ENCODE assay signal across 23 cellular contexts in the genomic region with DNA sequence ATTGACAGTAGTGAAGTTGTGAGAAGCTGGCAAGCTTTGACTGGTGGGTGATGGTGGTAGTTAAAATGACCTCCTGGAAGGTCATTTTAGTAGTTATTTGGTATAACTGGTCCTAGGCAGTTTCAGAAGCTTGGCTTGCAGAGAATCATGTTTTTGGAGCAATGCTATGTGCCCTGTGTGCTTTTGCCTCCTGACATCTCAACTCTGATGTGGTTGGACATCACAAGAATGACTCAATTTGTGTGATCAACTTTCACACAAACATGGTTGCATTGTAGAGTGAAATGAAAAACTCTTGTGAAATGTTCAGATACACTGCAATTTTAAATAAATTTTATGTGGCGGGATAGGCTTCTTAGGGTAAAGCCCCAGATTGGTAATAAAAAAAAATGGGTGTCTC. TPM values are rescaled to one million over a fixed set of nuclear protein-coding genes. Genes with fewer than 3 reads are reported as not detected.
A peak's percentile ranks its signal among the peaks of the same experiment; 100 is the strongest.
DNase-seq lines count a peak whose midpoint lies in the region; ATAC-seq, FAIRE-seq and TF ChIP-seq lines count a peak whose summit lies in the region.
"Had no signal": no experiment of that assay in that cellular context is flagged by ENCODE, and none has a peak within 500 bp of the region (broad histone marks: within the 10 kb centered on the region; RNA-seq: fewer than 3 reads in every experiment).

No MANE protein-coding gene starts in this region.

- intact Hi-C loops in activated T-helper 2 cell treated with anti-CD3 and anti-CD28 coated beads, Interferon-gamma antibody, Interleukin-2, Interleukin-4, amounts not matched to agents 10 μg/mL and 5 μg/mL and 100 μg/mL, durations not matched to agents 14 hours and 24 hours and 36 hours (cut with micrococcal nuclease) = loop anchor here (1.0 to 10.0 kb wide), 3 partner anchors 8 to 517 kb away; no protein-coding TSS in a partner anchor
- intact Hi-C loops in sciatic nerve (cut with DNase I) = no loop called here

- H3K36me3 Mint-ChIP-seq in activated CD4-positive, alpha-beta T cell treated with anti-CD3 and anti-CD28 coated beads, Interleukin-2, amount 10 ng/mL, durations not matched to agents 7 days and 5 days (ENCODE audit: low read depth) = peaks cover 31% of the 10 kb centered on the region
- H3K36me3 Mint-ChIP-seq in activated T-helper 2 cell treated with anti-CD3 and anti-CD28 coated beads, Interferon-gamma antibody, Interleukin-2, Interleukin-4, amounts not matched to agents 10 μg/mL and 5 μg/mL and 100 μg/mL, durations not matched to agents 14 hours and 24 hours and 36 hours (ENCODE audit: low read depth) = peaks cover 10% of the 10 kb centered on the region
- H3K36me3 Mint-ChIP-seq: IgD-negative memory B cell; stimulated activated naive B cell treated with anti-CD40 and anti-IgM and Interleukin-4, amounts not matched to agents 10 μg/mL and 1 μg/mL and 100 μg/mL, for 72 hours had no signal

- no peaks in the 10 kb centered on the region for H3K36me3 ChIP-seq in WERI-Rb-1
- H3K36me3 ChIP-seq: Peyer's patch, SJCRH30, tibial nerve had no signal

- no peaks in the 10 kb centered on the region for H3K27me3 ChIP-seq in WERI-Rb-1 (ENCODE audit: insufficient read depth, low read depth, severe bottlenecking)
- H3K27me3 ChIP-seq: dorsolateral prefrontal cortex, Peyer's patch, SJCRH30, tibial nerve had no signal

- ATAC-seq in sciatic nerve = peak; percentile 36
- no peak for ATAC-seq in GM18502 (IDR thresholded peaks at IDR 0.05; ENCODE audit: poor library complexity, unreplicated experiment)

- FAIRE-seq in GM12891 (lab: Jason Lieb, UNC) = peak; percentile 54
- FAIRE-seq: small intestine had no signal

- peaks cover 3% of the 10 kb centered on the region for H3K9me3 Mint-ChIP-seq in activated CD4-positive, alpha-beta T cell treated with anti-CD3 and anti-CD28 coated beads, Interleukin-2, amount 10 ng/mL, durations not matched to agents 7 days and 5 days
- peaks cover 4% of the 10 kb centered on the region for H3K9me3 Mint-ChIP-seq in activated T-helper 2 cell treated with anti-CD3 and anti-CD28 coated beads, Interferon-gamma antibody, Interleukin-2, Interleukin-4, amounts not matched to agents 10 μg/mL and 5 μg/mL and 100 μg/mL, durations not matched to agents 14 hours and 24 hours and 36 hours
- H3K9me3 Mint-ChIP-seq: IgD-negative memory B cell; stimulated activated naive B cell treated with anti-CD40 and anti-IgM and Interleukin-4, amounts not matched to agents 10 μg/mL and 1 μg/mL and 100 μg/mL, for 72 hours had no signal

- no peaks in the 10 kb centered on the region for H3K27me3 Mint-ChIP-seq in activated CD4-positive, alpha-beta T cell treated with anti-CD3 and anti-CD28 coated beads, Interleukin-2, amount 10 ng/mL, durations not matched to agents 7 days and 5 days
- no peaks in the 10 kb centered on the region for H3K27me3 Mint-ChIP-seq in activated T-helper 2 cell treated with anti-CD3 and anti-CD28 coated beads, Interferon-gamma antibody, Interleukin-2, Interleukin-4, amounts not matched to agents 10 μg/mL and 5 μg/mL and 100 μg/mL, durations not matched to agents 14 hours and 24 hours and 36 hours (ENCODE audit: low read depth)
- H3K27me3 Mint-ChIP-seq: IgD-negative memory B cell; stimulated activated naive B cell treated with anti-CD40 and anti-IgM and Interleukin-4, amounts not matched to agents 10 μg/mL and 1 μg/mL and 100 μg/mL, for 72 hours had no signal

- H3K27ac ChIP-seq in WERI-Rb-1 = no peak overlapping the region
- H3K27ac ChIP-seq: dorsolateral prefrontal cortex, SJCRH30, tibial nerve had no signal

- H3K4me1 Mint-ChIP-seq in activated CD4-positive, alpha-beta T cell treated with anti-CD3 and anti-CD28 coated beads, Interleukin-2, amount 10 ng/mL, durations not matched to agents 7 days and 5 days = peaks cover 62% of the 10 kb centered on the region
- H3K4me1 Mint-ChIP-seq in activated T-helper 2 cell treated with anti-CD3 and anti-CD28 coated beads, Interferon-gamma antibody, Interleukin-2, Interleukin-4, amounts not matched to agents 10 μg/mL and 5 μg/mL and 100 μg/mL, durations not matched to agents 14 hours and 24 hours and 36 hours (ENCODE audit: low read depth) = peaks cover 42% of the 10 kb centered on the region

- POLR2A ChIA-PET in activated CD4-positive, alpha-beta T cell treated with anti-CD3 and anti-CD28 coated beads, Interleukin-2, amount 10 ng/mL, durations not matched to agents 7 days and 5 days (lab: Charles Lee) = interaction anchor here (1.1 kb wide), 1 partner anchor 8 kb away, joined by 3 read pairs; a partner anchor contains a TSS

- H3K9me3 ChIP-seq in WERI-Rb-1 (ENCODE audit: severe bottlenecking) = no peaks in the 10 kb centered on the region
- H3K9me3 ChIP-seq: Peyer's patch, SJCRH30, tibial nerve had no signal

- no peak for TF ChIP-seq CTCF in WERI-Rb-1 (IDR thresholded peaks at IDR 0.05; ENCODE audit: low read depth, low read length)

- TF ChIP-seq POLR2A in GM12891 (IDR thresholded peaks at IDR 0.05; ENCODE audit: low read depth, low read length) = no peak

- H3K27ac Mint-ChIP-seq in activated CD4-positive, alpha-beta T cell treated with anti-CD3 and anti-CD28 coated beads, Interleukin-2, amount 10 ng/mL, durations not matched to agents 7 days and 5 days = peak overlapping the region; percentile 88
- H3K27ac Mint-ChIP-seq in activated T-helper 2 cell treated with anti-CD3 and anti-CD28 coated beads, Interferon-gamma antibody, Interleukin-2, Interleukin-4, amounts not matched to agents 10 μg/mL and 5 μg/mL and 100 μg/mL, durations not matched to agents 14 hours and 24 hours and 36 hours = peak overlapping the region; percentile 82
- H3K27ac Mint-ChIP-seq: IgD-negative memory B cell; stimulated activated naive B cell treated with anti-CD40 and anti-IgM and Interleukin-4, amounts not matched to agents 10 μg/mL and 1 μg/mL and 100 μg/mL, for 72 hours had no signal

- DNase-seq in activated CD4-positive, alpha-beta T cell treated with anti-CD3 and anti-CD28 coated beads, Interleukin-2, amount 10 ng/mL, durations not matched to agents 7 days and 5 days = peak; percentile 24
- DNase-seq in activated CD4-positive, alpha-beta T cell treated with anti-CD3 and anti-CD28 coated beads for 48 hours = no peak
- DNase-seq in GM12891 (ENCODE audit: insufficient read length, low spot score) (no peak), sciatic nerve (ENCODE audit: low spot score) (no peak), WERI-Rb-1 (no peak)
- DNase-seq in activated T-helper 2 cell treated with anti-CD3 and anti-CD28 coated beads, Interferon-gamma antibody, Interleukin-2, Interleukin-4, amounts not matched to agents 10 μg/mL and 5 μg/mL and 100 μg/mL, durations not matched to agents 14 hours and 24 hours and 36 hours (ENCODE audit: low spot score) = no peak
- no peak for DNase-seq in stimulated activated naive CD4-positive, alpha-beta T cell treated with Interleukin-2 at 50 U/mL for 16 hours (lab: John Stamatoyannopoulos, UW)
- DNase-seq: activated CD4-positive, alpha-beta T cell treated with anti-CD3 and anti-CD28 coated beads, Interleukin-2, amount 50 U/mL, for 4 hours; AML-193; dorsolateral prefrontal cortex; EL; NCI-H1436; NCI-H510A treated with DMSO at 0.1 percent for 48 hours; occipital lobe; Peyer's patch; SJCRH30; small intestine; stimulated activated CD4-positive, alpha-beta T cell treated with anti-CD3 and anti-CD28 coated beads, Interleukin-2, amount 100 ng/mL, for 24 hours; stimulated activated naive B cell treated with anti-CD40 and anti-IgM and Interleukin-4, amounts not matched to agents 10 μg/mL and 1 μg/mL and 100 μg/mL, for 72 hours had no signal

- no peak overlapping the region for H3K4me3 ChIP-seq in WERI-Rb-1 (ENCODE audit: low read depth, low read length)
- H3K4me3 ChIP-seq: dorsolateral prefrontal cortex, Peyer's patch, SJCRH30, tibial nerve had no signal

- CTCF ChIA-PET in activated CD4-positive, alpha-beta T cell treated with anti-CD3 and anti-CD28 coated beads, Interleukin-2, amount 10 ng/mL, durations not matched to agents 7 days and 5 days (lab: Charles Lee) = no interaction called here

- peak overlapping the region; percentile 5 for H3K4me3 Mint-ChIP-seq in activated CD4-positive, alpha-beta T cell treated with anti-CD3 and anti-CD28 coated beads, Interleukin-2, amount 10 ng/mL, durations not matched to agents 7 days and 5 days
- peak overlapping the region; percentile 40 for H3K4me3 Mint-ChIP-seq in activated T-helper 2 cell treated with anti-CD3 and anti-CD28 coated beads, Interferon-gamma antibody, Interleukin-2, Interleukin-4, amounts not matched to agents 10 μg/mL and 5 μg/mL and 100 μg/mL, durations not matched to agents 14 hours and 24 hours and 36 hours (ENCODE audit: low read depth)
- H3K4me3 Mint-ChIP-seq: IgD-negative memory B cell; stimulated activated naive B cell treated with anti-CD40 and anti-IgM and Interleukin-4, amounts not matched to agents 10 μg/mL and 1 μg/mL and 100 μg/mL, for 72 hours had no signal

TF ChIP-seq in GM12891, 5 proteins besides CTCF, POLR2A, EP300 and RAD21:
- TF ChIP-seq POLR2AphosphoS5 (IDR thresholded peaks at IDR 0.05; ENCODE audit: low read depth, low read length) (no peak), TAF1 (IDR thresholded peaks at IDR 0.05; ENCODE audit: low read depth, low read length) (no peak), SPI1 (IDR thresholded peaks at IDR 0.05; ENCODE audit: low read depth, low read length) (no peak), PAX5 (IDR thresholded peaks at IDR 0.05; ENCODE audit: insufficient read depth, low read length, severe bottlenecking) (no peak), POU2F2 (IDR thresholded peaks at IDR 0.05; ENCODE audit: low read depth, low read length) (no peak)

RNA-seq across cellular contexts. Expression of a gene that starts 8.3 kb away (rescaled TPM):
- 10 to 100 TPM; 23.5 TPM for total RNA-seq in activated CD4-positive, alpha-beta T cell treated with anti-CD3 and anti-CD28 coated beads, Interleukin-2, amount 10 ng/mL, durations not matched to agents 7 days and 5 days
- polyA plus RNA-seq in GM12891 (2012; ENCODE audit: low read depth, missing spikeins) = 2.2 TPM
- 5.8 TPM in 2 replicates for total RNA-seq in activated T-helper 2 cell treated with anti-CD3 and anti-CD28 coated beads, Interferon-gamma antibody, Interleukin-2, Interleukin-4, amounts not matched to agents 10 μg/mL and 5 μg/mL and 100 μg/mL, durations not matched to agents 14 hours and 24 hours and 36 hours
- 1.5 TPM for total RNA-seq in sciatic nerve
- total RNA-seq: A172 had no signal
